8 cellular contexts compared by ENCODE assay signal in the genomic region with DNA sequence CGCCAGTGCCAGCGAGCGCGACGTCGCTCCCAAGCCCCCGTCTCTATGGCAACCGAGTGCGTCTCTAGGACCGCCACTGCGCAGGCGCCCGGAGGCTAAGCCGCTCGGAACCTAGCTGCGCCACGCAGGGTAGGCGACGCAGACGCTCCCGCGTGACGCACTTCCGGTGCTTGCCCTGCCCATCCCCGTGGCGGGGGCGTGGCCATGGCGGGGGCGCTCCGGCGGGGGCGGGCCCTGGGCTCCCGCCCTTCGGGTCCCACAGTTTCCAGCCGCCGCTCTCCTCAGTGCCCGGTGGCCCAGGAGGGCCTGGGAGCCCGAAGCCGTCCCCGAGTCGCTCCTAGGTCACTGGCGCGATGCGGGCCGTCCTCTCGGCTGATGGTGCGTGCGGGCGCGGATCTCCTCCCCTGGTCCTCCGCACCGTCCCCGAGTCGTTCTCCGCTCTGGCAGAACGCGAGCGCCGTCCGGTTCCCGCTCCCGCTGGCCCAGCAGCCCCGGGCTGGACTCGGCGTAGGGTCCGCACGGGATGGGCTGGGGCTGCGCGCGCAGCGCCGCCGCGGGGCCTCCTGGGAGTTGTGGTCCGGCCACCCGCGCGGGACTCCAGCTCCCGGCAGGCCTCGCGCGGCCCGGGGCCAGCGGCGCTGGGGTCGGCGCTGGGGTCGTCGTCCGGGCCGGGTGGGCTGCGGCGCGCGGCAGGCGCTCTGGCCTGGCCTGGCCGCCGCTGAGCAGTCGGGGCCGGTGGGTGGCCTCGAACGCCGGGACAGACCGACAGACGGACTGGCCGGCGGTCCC. TPM values are rescaled to one million over a fixed set of nuclear protein-coding genes. Genes with fewer than 3 reads are reported as not detected.
DNase-seq lines count a peak whose midpoint lies in the region; TF ChIP-seq lines count a peak whose summit lies in the region.

A gene (plus strand): TSS at position 245 of the 789 bp plus-strand sequence. CDS start 7,953 bp downstream, outside the sequence.

- TF ChIP-seq RAD21 in neural cell (conservative IDR thresholded peaks at IDR 0.05) = no peak

- no peak within 1 kb of the TSS for H2BK5ac ChIP-seq in H9 (ENCODE audit: insufficient read length, low read length)

- no peak for TF ChIP-seq POLR2A in stomach (IDR thresholded peaks at IDR 0.05)

- no peaks in the 10 kb centered on the region for H3K27me3 ChIP-seq in H9 (ENCODE audit: insufficient read depth, low read length)
- H3K27me3 ChIP-seq in MG63 = no peaks in the 10 kb centered on the region
- H3K27me3 ChIP-seq in neural cell (ENCODE audit: insufficient read depth, low read depth, low read length) = no peaks in the 10 kb centered on the region
- no peaks in the 10 kb centered on the region for H3K27me3 ChIP-seq in stomach

- no peak within 1 kb of the TSS for H3K23ac ChIP-seq in H9 (ENCODE audit: insufficient read length, low read depth, low read length)

- no peak for TF ChIP-seq CTCF in H9 (conservative IDR thresholded peaks at IDR 0.05)
- no peak for TF ChIP-seq CTCF in fibroblast of villous mesenchyme (IDR thresholded peaks at IDR 0.05; ENCODE audit: insufficient read depth, low read depth, low read length)
- TF ChIP-seq CTCF in neural cell (IDR thresholded peaks at IDR 0.05; ENCODE audit: poor library complexity, severe bottlenecking) = no peak
- no peak for TF ChIP-seq CTCF in stomach (IDR thresholded peaks at IDR 0.05)

- H3T11ph ChIP-seq in H9 (ENCODE audit: low read length) = no peak within 1 kb of the TSS

- H3K4me3 Mint-ChIP-seq in H9 = peak within 1 kb of the TSS; percentile 86 to 89

- no peaks in the 10 kb centered on the region for H3K79me1 ChIP-seq in H9 (ENCODE audit: insufficient read depth, low read depth, low read length, poor library complexity, severe bottlenecking)

- no peaks in the 10 kb centered on the region for H3F3A ChIP-seq in neural cell (ENCODE audit: insufficient read depth, low read length, poor library complexity, severe bottlenecking)

- no peak within 1 kb of the TSS for H4K91ac ChIP-seq in H9 (ENCODE audit: insufficient read length, low read depth, low read length)

- H2AFZ ChIP-seq in H9 (ENCODE audit: low read length) = no peak within 1 kb of the TSS
- H2AFZ ChIP-seq in neural cell (ENCODE audit: low read depth, low read length) = peak within 1 kb of the TSS; percentile 69

- H3K4me1 ChIP-seq in H9 (ENCODE audit: insufficient read depth, low read length) = peaks cover 5% of the 10 kb centered on the region; the same call in 1 of the 2 replicates
- H3K4me1 ChIP-seq in stomach = peaks cover 23 to 56% (median 43%) of the 10 kb centered on the region in 4 donors

- H3K9me2 ChIP-seq in neural cell (ENCODE audit: insufficient read depth, low read length) = no peaks in the 10 kb centered on the region

- H3K9ac ChIP-seq in H9 (ENCODE audit: extremely low read depth, insufficient read length, low read length) (peak within 1 kb of the TSS; percentile 70), neural cell (ENCODE audit: low read length) (peak within 1 kb of the TSS; percentile 99)

- peak; percentile 97 for DNase-seq in G401 (ENCODE audit: low spot score)
- peak; percentile 98 for DNase-seq in H9
- DNase-seq in MG63 = peak; percentile 93
- peak; percentile 62 for DNase-seq in SIG-M5 (lab: John Stamatoyannopoulos, UW)
- DNase-seq in activated gamma-delta T cell (lab: John Stamatoyannopoulos, UW) = peak; percentile 98
- peak; percentile 95 for DNase-seq in fibroblast of villous mesenchyme (ENCODE audit: low read depth)
- DNase-seq in stomach = peak; percentile 97

- H4K8ac ChIP-seq in H9 (replicated peaks; ENCODE audit: insufficient read length, low read depth, low read length) = no peak within 1 kb of the TSS

- peak within 1 kb of the TSS; percentile 95 for H3K18ac ChIP-seq in H9 (ENCODE audit: insufficient read length, low read depth, low read length)

- H2BK20ac ChIP-seq in H9 (ENCODE audit: low read depth, low read length, poor library complexity, severe bottlenecking) = no peak within 1 kb of the TSS

- in situ Hi-C loops in G401 (cut with HindIII; ENCODE audit: low sequenced_read_pairs) = no loop called here

- no peak within 1 kb of the TSS; the same call in 1 of the 2 replicates for H3K4ac ChIP-seq in H9 (ENCODE audit: low read depth, low read length)

- peak within 1 kb of the TSS; percentile 89 for H3K14ac ChIP-seq in H9 (ENCODE audit: insufficient read depth, low read length)

- TF ChIP-seq EP300 in neural cell (conservative IDR thresholded peaks at IDR 0.05; ENCODE audit: poor library complexity, severe bottlenecking) (peak; percentile 66), stomach (IDR thresholded peaks at IDR 0.05) (no peak)

- peaks cover 15% of the 10 kb centered on the region for H3K23me2 ChIP-seq in H9 (ENCODE audit: insufficient read length, low read depth, low read length, poor library complexity, severe bottlenecking)

- H2BK120ac ChIP-seq in H9 (ENCODE audit: low read depth, low read length, poor library complexity, severe bottlenecking) = no peak within 1 kb of the TSS

- intact Hi-C loops in stomach (cut with DNase I; ENCODE audit: low total_unique reads) = no loop called here

- no peaks in the 10 kb centered on the region; a peak in 1 of 5 replicates for H3K9me3 Mint-ChIP-seq in H9

- H3K9me3 ChIP-seq in H9 (ENCODE audit: control insufficient read depth, low read depth, low read length) (no peaks in the 10 kb centered on the region), MG63 (no peaks in the 10 kb centered on the region), neural cell (ENCODE audit: low read length) (no peaks in the 10 kb centered on the region), stomach (no peaks in the 10 kb centered on the region)

- H2AK5ac ChIP-seq in H9 (ENCODE audit: insufficient read length, low read length) = no peak within 1 kb of the TSS

- no peak within 1 kb of the TSS for H3K27ac ChIP-seq in H9 (ENCODE audit: insufficient read length, low read depth, low read length)
- H3K27ac ChIP-seq in neural cell (ENCODE audit: low read length) = peak within 1 kb of the TSS; percentile 99
- H3K27ac ChIP-seq in stomach = peak within 1 kb of the TSS; percentile 99 to 100 (median 100)

- H2BK12ac ChIP-seq in H9 (ENCODE audit: insufficient read length, low read depth, low read length) = no peak within 1 kb of the TSS

- H3K4me1 Mint-ChIP-seq in H9 = peaks cover 16 to 19% of the 10 kb centered on the region in 2 experiments

- peak within 1 kb of the TSS; percentile 100 for H3K4me3 ChIP-seq in MG63
- H3K4me3 ChIP-seq in fibroblast of villous mesenchyme (ENCODE audit: low read depth, low read length) = peak within 1 kb of the TSS; percentile 83
- H3K4me3 ChIP-seq in neural cell (ENCODE audit: low read length) = peak within 1 kb of the TSS; percentile 100
- peak within 1 kb of the TSS; percentile 88 to 98 (median 93) for H3K4me3 ChIP-seq in stomach

- H3K56ac ChIP-seq in H9 (ENCODE audit: insufficient read length, low read depth, low read length) = no peak within 1 kb of the TSS

- H3K79me2 ChIP-seq in H9 (ENCODE audit: insufficient read depth, low read length) (no peaks in the 10 kb centered on the region), neural cell (replicated peaks; ENCODE audit: insufficient read depth, low read length) (peaks cover 13% of the 10 kb centered on the region)

- H3K4me2 ChIP-seq in H9 (ENCODE audit: insufficient read depth, insufficient read length, low read length) (peak within 1 kb of the TSS; percentile 62), neural cell (ENCODE audit: low read length) (peak within 1 kb of the TSS; percentile 94)

- no CpG with 5 or more reads among the region's 107 CpGs for WGBS in H9 (ENCODE audit: extremely low coverage, insufficient read length, low lambda C conversion rate)
- WGBS in stomach, 5 donors = 0% methylated on average over 17 to 107 of the region's 107 CpGs

- H3K27me3 Mint-ChIP-seq in H9 (ENCODE audit: low read depth) = no peaks in the 10 kb centered on the region

- peak within 1 kb of the TSS; percentile 22 to 93 (median 91); a peak in 3 of 7 replicates for H3K27ac Mint-ChIP-seq in H9

- peaks cover 0 to 15% (median 6%) of the 10 kb centered on the region in 3 experiments; a peak in 5 of 7 replicates for H3K36me3 Mint-ChIP-seq in H9 (ENCODE audit: insufficient read depth in 1 of 3, low read depth in 3 of 3)

- peaks cover 8% of the 10 kb centered on the region for H3K36me3 ChIP-seq in MG63
- H3K36me3 ChIP-seq in neural cell (ENCODE audit: insufficient read depth, low read length) = no peaks in the 10 kb centered on the region
- H3K36me3 ChIP-seq in stomach = peaks cover 0 to 20% (median 11%) of the 10 kb centered on the region in 4 donors

- H4K5ac ChIP-seq in H9 (ENCODE audit: insufficient read length, low read depth, low read length) = no peak within 1 kb of the TSS

- H4K20me1 ChIP-seq in H9 (ENCODE audit: control insufficient read depth, insufficient read depth, insufficient read length) (no peaks in the 10 kb centered on the region), neural cell (ENCODE audit: insufficient read depth) (no peaks in the 10 kb centered on the region)

- H2BK15ac ChIP-seq in H9 (ENCODE audit: low read depth, low read length) = no peak within 1 kb of the TSS

TF ChIP-seq in neural cell, 6 proteins besides CTCF, POLR2A, EP300 and RAD21 (continues in another document):
- no peak for TF ChIP-seq SMC3 (conservative IDR thresholded peaks at IDR 0.05; ENCODE audit: poor library complexity)

RNA-seq across cellular contexts. Expression of the gene that starts here (rescaled TPM):
- total RNA-seq in G401 (2014; rRNA removed; shearing (Covaris generic)) = 37.1 and 63.9 TPM in 2 replicates
- total RNA-seq in H9 (2021) (77.8 and 78.9 TPM in 2 replicates), fibroblast of villous mesenchyme (58.7 and 62.8 TPM in 2 replicates), stomach (100 to 1,000 TPM in 3 of 5 donors, 10 to 100 TPM in 2; 21.5 to 871 (median 193) TPM)
- 26.4 and 66.8 TPM in 2 replicates for total RNA-seq in MG63 (2014; rRNA removed; shearing (Covaris generic); ENCODE audit: low replicate concordance)
- polyA plus RNA-seq in neural cell (106 and 153 TPM in 2 replicates), stomach (100 to 1,000 TPM; 124 to 139 (median 136) TPM)
- 73.9 and 82.3 TPM in 2 replicates for polyA minus RNA-seq in neural cell
